10 cellular contexts compared by ENCODE assay signal in genomic region chr5:33180900-33181299, GRCh38.
DNase-seq lines count a peak whose midpoint lies in the region; ATAC-seq, FAIRE-seq and TF ChIP-seq lines count a peak whose summit lies in the region.
"Had no signal": no experiment of that assay in that cellular context is flagged by ENCODE, and none has a peak within 500 bp of the region (broad histone marks: within the 10 kb centered on the region; RNA-seq: fewer than 3 reads in every experiment).

No MANE protein-coding gene starts in this region.

- no peaks in the 10 kb centered on the region for H3K9me3 Mint-ChIP-seq in GM23338
- H3K9me3 Mint-ChIP-seq: stimulated activated naive CD8-positive, alpha-beta T cell treated with anti-CD3 and anti-CD28 coated beads, Interleukin-15, amount 100 ng/mL, for 72 hours had no signal

- H3K9me2 ChIP-seq in GM23338 (ENCODE audit: insufficient read depth): no peaks in the 10 kb centered on the region
- no peaks in the 10 kb centered on the region for H3K9me2 ChIP-seq in neural cell (ENCODE audit: insufficient read depth, low read length)

- peak; percentile 42 for DNase-seq in GM23338 (ENCODE audit: low spot score)
- DNase-seq in NCI-H69 (lab: John Stamatoyannopoulos, UW): peak; percentile 11
- no peak for DNase-seq in gastrocnemius medialis
- DNase-seq in activated CD4-positive, CD25-positive, alpha-beta regulatory T cell (lab: John Stamatoyannopoulos, UW): no peak
- no peak for DNase-seq in NCI-H187 (lab: John Stamatoyannopoulos, UW)
- DNase-seq: stimulated activated naive CD8-positive, alpha-beta T cell treated with anti-CD3 and anti-CD28 coated beads, Interleukin-15, amount 100 ng/mL, for 72 hours had no signal

- H3F3A ChIP-seq in GM23338 (replicated peaks; ENCODE audit: low read depth) (no peaks in the 10 kb centered on the region), neural cell (ENCODE audit: insufficient read depth, low read length, poor library complexity, severe bottlenecking) (no peaks in the 10 kb centered on the region)

- H3K9me3 ChIP-seq in neural cell (ENCODE audit: low read length) (no peaks in the 10 kb centered on the region), gastrocnemius medialis (no peaks in the 10 kb centered on the region)

- no peak overlapping the region for H3K27ac Mint-ChIP-seq in GM23338
- H3K27ac Mint-ChIP-seq: activated naive CD4-positive, alpha-beta T cell treated with anti-CD3 and anti-CD28 coated beads, Interleukin-2, amount 50 U/mL, for 24 hours; stimulated activated naive CD8-positive, alpha-beta T cell treated with anti-CD3 and anti-CD28 coated beads, Interleukin-15, amount 100 ng/mL, for 72 hours had no signal

- H2AFZ ChIP-seq in GM23338 (no peak overlapping the region), neural cell (ENCODE audit: low read depth, low read length) (no peak overlapping the region)

- intact Hi-C loops in gastrocnemius medialis (cut with DNase I; ENCODE audit: low total_unique reads): no loop called here

- H3K79me2 ChIP-seq in GM23338 (replicated peaks; ENCODE audit: insufficient read depth): no peaks in the 10 kb centered on the region
- no peaks in the 10 kb centered on the region for H3K79me2 ChIP-seq in neural cell (replicated peaks; ENCODE audit: insufficient read depth, low read length)

- H3K4me3 ChIP-seq in GM23338: no peak overlapping the region
- H3K4me3 ChIP-seq in neural cell (ENCODE audit: low read length): no peak overlapping the region
- H3K4me3 ChIP-seq in gastrocnemius medialis: no peak overlapping the region

- TF ChIP-seq EP300 in neural cell (conservative IDR thresholded peaks at IDR 0.05; ENCODE audit: poor library complexity, severe bottlenecking): no peak

- no peaks in the 10 kb centered on the region for H3K27me3 Mint-ChIP-seq in GM23338 (ENCODE audit: insufficient read depth, low read depth, poor library complexity)
- H3K27me3 Mint-ChIP-seq: activated naive CD4-positive, alpha-beta T cell treated with anti-CD3 and anti-CD28 coated beads, Interleukin-2, amount 50 U/mL, for 24 hours; stimulated activated naive CD8-positive, alpha-beta T cell treated with anti-CD3 and anti-CD28 coated beads, Interleukin-15, amount 100 ng/mL, for 72 hours had no signal

- H3K27me3 ChIP-seq in GM23338 (ENCODE audit: insufficient read depth): no peaks in the 10 kb centered on the region
- H3K27me3 ChIP-seq in neural cell (ENCODE audit: insufficient read depth, low read depth, low read length): no peaks in the 10 kb centered on the region
- H3K27me3 ChIP-seq in gastrocnemius medialis: no peaks in the 10 kb centered on the region

- no peaks in the 10 kb centered on the region for H3K36me3 Mint-ChIP-seq in GM23338 (ENCODE audit: low read depth)
- H3K36me3 Mint-ChIP-seq: activated naive CD4-positive, alpha-beta T cell treated with anti-CD3 and anti-CD28 coated beads, Interleukin-2, amount 50 U/mL, for 24 hours had no signal

- H3K36me3 ChIP-seq in GM23338 (ENCODE audit: insufficient read depth) (no peaks in the 10 kb centered on the region), neural cell (ENCODE audit: insufficient read depth, low read length) (no peaks in the 10 kb centered on the region), gastrocnemius medialis (no peaks in the 10 kb centered on the region)

- no peak overlapping the region for H3K9ac ChIP-seq in neural cell (ENCODE audit: low read length)

- TF ChIP-seq RAD21 in neural cell (conservative IDR thresholded peaks at IDR 0.05): peak; percentile 27

- H3K27ac ChIP-seq in GM23338 (ENCODE audit: low read depth): no peak overlapping the region
- no peak overlapping the region for H3K27ac ChIP-seq in neural cell (ENCODE audit: low read length)
- H3K27ac ChIP-seq in gastrocnemius medialis: no peak overlapping the region

- no peaks in the 10 kb centered on the region for H4K20me1 ChIP-seq in GM23338 (replicated peaks; ENCODE audit: insufficient read depth)
- no peaks in the 10 kb centered on the region for H4K20me1 ChIP-seq in neural cell (ENCODE audit: insufficient read depth)

- no peaks in the 10 kb centered on the region for H3K4me1 ChIP-seq in GM23338 (ENCODE audit: insufficient read depth)
- H3K4me1 ChIP-seq in gastrocnemius medialis: no peaks in the 10 kb centered on the region

- FAIRE-seq in colon (lab: Jason Lieb, UNC): peak; percentile 31

- TF ChIP-seq CTCF in GM23338 (conservative IDR thresholded peaks at IDR 0.05; ENCODE audit: low read depth in 2 of 2) (peak; percentile 57 to 62), neural cell (IDR thresholded peaks at IDR 0.05; ENCODE audit: poor library complexity, severe bottlenecking) (no peak), gastrocnemius medialis (IDR thresholded peaks at IDR 0.05 in 4 of 5, conservative IDR thresholded peaks at IDR 0.05 in 1 of 5) (no peak)

- H3K4me2 ChIP-seq in GM23338 (no peak overlapping the region), neural cell (ENCODE audit: low read length) (no peak overlapping the region)

- ATAC-seq in GM23338 (no peak), GM21367 (IDR thresholded peaks at IDR 0.05; ENCODE audit: unreplicated experiment) (no peak), gastrocnemius medialis (no peak)
- ATAC-seq: stimulated activated naive CD8-positive, alpha-beta T cell treated with anti-CD3 and anti-CD28 coated beads, Interleukin-15, amount 100 ng/mL, for 72 hours had no signal

- H3K4me3 Mint-ChIP-seq in GM23338: no peak overlapping the region
- H3K4me3 Mint-ChIP-seq: activated naive CD4-positive, alpha-beta T cell treated with anti-CD3 and anti-CD28 coated beads, Interleukin-2, amount 50 U/mL, for 24 hours; stimulated activated naive CD8-positive, alpha-beta T cell treated with anti-CD3 and anti-CD28 coated beads, Interleukin-15, amount 100 ng/mL, for 72 hours had no signal

- in situ Hi-C loops in gastrocnemius medialis (cut with MboI; ENCODE audit: low sequenced_read_pairs in 4 of 4): no loop called here

- H3K4me1 Mint-ChIP-seq in GM23338: 0 out of 3 replicates have a peak, but pooled peaks cover 2% of the 10 kb centered on the region
- H3K4me1 Mint-ChIP-seq: activated naive CD4-positive, alpha-beta T cell treated with anti-CD3 and anti-CD28 coated beads, Interleukin-2, amount 50 U/mL, for 24 hours; stimulated activated naive CD8-positive, alpha-beta T cell treated with anti-CD3 and anti-CD28 coated beads, Interleukin-15, amount 100 ng/mL, for 72 hours had no signal

- TF ChIP-seq POLR2A in gastrocnemius medialis (IDR thresholded peaks at IDR 0.05): no peak

TF ChIP-seq in GM23338, 12 proteins besides CTCF, POLR2A, EP300 and RAD21 (continues in another document):
- no peak for TF ChIP-seq JUNB (IDR thresholded peaks at IDR 0.05; ENCODE audit: unreplicated experiment)
- TF ChIP-seq EZH2 (IDR thresholded peaks at IDR 0.05; ENCODE audit: low read depth, unreplicated experiment): no peak
- no peak for TF ChIP-seq POLR2AphosphoS5 (IDR thresholded peaks at IDR 0.05; ENCODE audit: low read depth)
- no peak for TF ChIP-seq CREB1 (CRISPR knock-in tag; IDR thresholded peaks at IDR 0.05; ENCODE audit: low read depth)
- TF ChIP-seq STAT1 (IDR thresholded peaks at IDR 0.05; ENCODE audit: unreplicated experiment): no peak
- no peak for TF ChIP-seq ZNF114 (CRISPR knock-in tag; IDR thresholded peaks at IDR 0.05)
- no peak for TF ChIP-seq NANOG (IDR thresholded peaks at IDR 0.05; ENCODE audit: borderline replicate concordance)

TF ChIP-seq in neural cell, 6 proteins besides CTCF, POLR2A, EP300 and RAD21:
- TF ChIP-seq EZH2 (IDR thresholded peaks at IDR 0.05; ENCODE audit: borderline replicate concordance, insufficient read depth, low read length, poor library complexity, severe bottlenecking) (no peak), SMC3 (conservative IDR thresholded peaks at IDR 0.05; ENCODE audit: poor library complexity) (peak; percentile 14), MXI1 (conservative IDR thresholded peaks at IDR 0.05; ENCODE audit: poor library complexity, severe bottlenecking) (no peak)
TF ChIP-seq in neural cell: peak in this region for 1.

Comparison
In these comparisons a context has a peak if more than half of its experiments do, and no peak if none do; other contexts are left out.
1. DNase-seq: peak in GM23338 (single experiment) and NCI-H69 (single experiment); none in gastrocnemius medialis (0 of 2), activated CD4-positive, CD25-positive, alpha-beta regulatory T cell (0 of 4) and NCI-H187 (0 of 2).
2. CTCF ChIP-seq: peak in GM23338 (2 of 2); none in neural cell (single experiment) and gastrocnemius medialis (0 of 5).